In genomic region chr20:19806806-19807691, GRCh38 we compare ENCODE assay signal across 10 cellular contexts. TPM values are rescaled to one million over a fixed set of nuclear protein-coding genes. Genes with fewer than 3 reads are reported as not detected.
DNase-seq lines count a peak whose midpoint lies in the region; ATAC-seq, FAIRE-seq and TF ChIP-seq lines count a peak whose summit lies in the region.
"Had no signal": no experiment of that assay in that cellular context is flagged by ENCODE, and none has a peak within 500 bp of the region (broad histone marks: within the 10 kb centered on the region; RNA-seq: fewer than 3 reads in every experiment).

No MANE protein-coding gene starts in this region.

- no peak for TF ChIP-seq CTCF in astrocyte (IDR thresholded peaks at IDR 0.05; ENCODE audit: insufficient read depth, low read depth, low read length)
- no peak for TF ChIP-seq CTCF in left lung (IDR thresholded peaks at IDR 0.05)
- no peak for TF ChIP-seq CTCF in nephron progenitor cell (IDR thresholded peaks at IDR 0.05)

- no peak overlapping the region for H3K9ac ChIP-seq in astrocyte (ENCODE audit: low read length)

- peaks cover 16% of the 10 kb centered on the region for H3K9me3 Mint-ChIP-seq in astrocyte (ENCODE audit: unreplicated experiment)
- H3K9me3 Mint-ChIP-seq in nephron progenitor cell = peaks cover 32% of the 10 kb centered on the region
- no peaks in the 10 kb centered on the region for H3K9me3 Mint-ChIP-seq in activated naive CD8-positive, alpha-beta T cell treated with anti-CD3 and anti-CD28 coated beads, Interleukin-2, amount 50 U/mL, for 24 hours
- H3K9me3 Mint-ChIP-seq in activated T-cell treated with anti-CD3 and anti-CD28 coated beads, Interleukin-2, amount 50 U/mL, for 72 hours = no peaks in the 10 kb centered on the region

- H3K4me1 Mint-ChIP-seq in astrocyte (ENCODE audit: low read depth, unreplicated experiment) = peaks cover 22% of the 10 kb centered on the region
- H3K4me1 Mint-ChIP-seq in nephron progenitor cell = peaks cover 7% of the 10 kb centered on the region
- no peaks in the 10 kb centered on the region for H3K4me1 Mint-ChIP-seq in activated naive CD8-positive, alpha-beta T cell treated with anti-CD3 and anti-CD28 coated beads, Interleukin-2, amount 50 U/mL, for 24 hours
- no peaks in the 10 kb centered on the region for H3K4me1 Mint-ChIP-seq in activated T-cell treated with anti-CD3 and anti-CD28 coated beads, Interleukin-2, amount 50 U/mL, for 72 hours (ENCODE audit: low read depth)

- peaks cover 2% of the 10 kb centered on the region for H3K36me3 ChIP-seq in astrocyte (ENCODE audit: insufficient read depth, low read length)
- peaks cover 0 to 4% of the 10 kb centered on the region in 2 donors for H3K36me3 ChIP-seq in left lung

- H3K36me3 Mint-ChIP-seq in astrocyte (ENCODE audit: low read depth, unreplicated experiment) (peaks cover 24% of the 10 kb centered on the region), nephron progenitor cell (ENCODE audit: low read depth) (peaks cover 78% of the 10 kb centered on the region)
- no peaks in the 10 kb centered on the region for H3K36me3 Mint-ChIP-seq in activated naive CD8-positive, alpha-beta T cell treated with anti-CD3 and anti-CD28 coated beads, Interleukin-2, amount 50 U/mL, for 24 hours (ENCODE audit: low read depth)
- H3K36me3 Mint-ChIP-seq in activated T-cell treated with anti-CD3 and anti-CD28 coated beads, Interleukin-2, amount 50 U/mL, for 72 hours (ENCODE audit: insufficient read depth in 2 of 2) = no peaks in the 10 kb centered on the region

- H4K20me1 ChIP-seq in astrocyte (ENCODE audit: insufficient read depth, low read length) = no peaks in the 10 kb centered on the region

- intact Hi-C loops in left lung (cut with DNase I) = no loop called here

- no peak overlapping the region for H3K4me3 ChIP-seq in astrocyte (ENCODE audit: insufficient read depth, low read depth, low read length)
- no peak overlapping the region for H3K4me3 ChIP-seq in left lung

- H3K79me2 ChIP-seq in astrocyte (ENCODE audit: insufficient read depth, low read length) = no peaks in the 10 kb centered on the region

- H3K27ac ChIP-seq in astrocyte (ENCODE audit: low read depth, low read length) (no peak overlapping the region), left lung (peak overlapping the region in 1 of 2 donors; percentile 64)

- peak; percentile 75 for ATAC-seq in left lung
- ATAC-seq in activated naive CD8-positive, alpha-beta T cell treated with anti-CD3 and anti-CD28 coated beads, Interleukin-2, amount 50 U/mL, for 24 hours = no peak
- ATAC-seq in activated T-cell treated with anti-CD3 and anti-CD28 coated beads, Interleukin-2, amount 50 U/mL, for 72 hours (replicated peaks in 1 of 2) = no peak
- ATAC-seq: HCT116 had no signal

- no peak overlapping the region for H3K27ac Mint-ChIP-seq in astrocyte (ENCODE audit: unreplicated experiment)
- no peak overlapping the region for H3K27ac Mint-ChIP-seq in nephron progenitor cell
- no peak overlapping the region for H3K27ac Mint-ChIP-seq in activated naive CD8-positive, alpha-beta T cell treated with anti-CD3 and anti-CD28 coated beads, Interleukin-2, amount 50 U/mL, for 24 hours
- no peak overlapping the region for H3K27ac Mint-ChIP-seq in activated T-cell treated with anti-CD3 and anti-CD28 coated beads, Interleukin-2, amount 50 U/mL, for 72 hours

- DNase-seq in AML-193 (lab: John Stamatoyannopoulos, UW) (peak; percentile 12 to 20), NCI-H146 treated with DMSO at 0.1 percent for 48 hours (lab: John Stamatoyannopoulos, UW; ENCODE audit: unreplicated experiment) (peak; percentile 74), astrocyte (ENCODE audit: low read depth) (peak; percentile 81), left lung (no peak), nephron progenitor cell (no peak), globus pallidus (ENCODE audit: low spot score) (no peak)
- no peak for DNase-seq in activated naive CD8-positive, alpha-beta T cell treated with anti-CD3 and anti-CD28 coated beads, Interleukin-2, amount 50 U/mL, for 24 hours
- no peak for DNase-seq in activated T-cell treated with anti-CD3 and anti-CD28 coated beads, Interleukin-2, amount 50 U/mL, for 72 hours

- H3K4me1 ChIP-seq in astrocyte (ENCODE audit: insufficient read depth, low read length) (peaks cover 13% of the 10 kb centered on the region), left lung (peaks cover 9 to 13% of the 10 kb centered on the region in 2 donors)

- no peaks in the 10 kb centered on the region for H3K9me3 ChIP-seq in astrocyte (ENCODE audit: insufficient read depth, low read depth, low read length)
- no peaks in the 10 kb centered on the region for H3K9me3 ChIP-seq in left lung

- no peak for FAIRE-seq in astrocyte (lab: Jason Lieb, UNC)
- FAIRE-seq: GM18507 had no signal

- H3K27me3 ChIP-seq in astrocyte (ENCODE audit: insufficient read depth, low read length) (no peaks in the 10 kb centered on the region), left lung (no peaks in the 10 kb centered on the region)

- H3K4me2 ChIP-seq in astrocyte (ENCODE audit: low read length) = peak overlapping the region; percentile 6

- H3K27me3 Mint-ChIP-seq in astrocyte (ENCODE audit: low read depth, unreplicated experiment) (no peaks in the 10 kb centered on the region), nephron progenitor cell (ENCODE audit: low read depth, poor library complexity) (peaks cover 2% of the 10 kb centered on the region)
- H3K27me3 Mint-ChIP-seq in activated naive CD8-positive, alpha-beta T cell treated with anti-CD3 and anti-CD28 coated beads, Interleukin-2, amount 50 U/mL, for 24 hours = peaks cover 2% of the 10 kb centered on the region
- H3K27me3 Mint-ChIP-seq in activated T-cell treated with anti-CD3 and anti-CD28 coated beads, Interleukin-2, amount 50 U/mL, for 72 hours (ENCODE audit: low read depth) = peaks cover 7% of the 10 kb centered on the region

- H2AFZ ChIP-seq in astrocyte (ENCODE audit: low read depth, low read length) = no peak overlapping the region

- H3K4me3 Mint-ChIP-seq in astrocyte (ENCODE audit: unreplicated experiment) = no peak overlapping the region
- H3K4me3 Mint-ChIP-seq in nephron progenitor cell = no peak overlapping the region
- H3K4me3 Mint-ChIP-seq in activated naive CD8-positive, alpha-beta T cell treated with anti-CD3 and anti-CD28 coated beads, Interleukin-2, amount 50 U/mL, for 24 hours = no peak overlapping the region
- H3K4me3 Mint-ChIP-seq in activated T-cell treated with anti-CD3 and anti-CD28 coated beads, Interleukin-2, amount 50 U/mL, for 72 hours = no peak overlapping the region

RNA-seq across cellular contexts. Expression of gene RIN2, which starts 49.0 kb away (rescaled TPM):
- total RNA-seq in astrocyte (21.2 and 22.8 TPM in 2 replicates), left lung (10 to 100 TPM; 69.0 to 69.8 TPM)
- total RNA-seq in activated T-cell treated with anti-CD3 and anti-CD28 coated beads, Interleukin-2, amount 50 U/mL, for 72 hours = not detected

Comparison
In these comparisons a context has a peak if more than half of its experiments do, and no peak if none do; other contexts are left out.
1. DNase-seq: peak in AML-193 (2 of 2), NCI-H146 treated with DMSO at 0.1 percent for 48 hours (single experiment) and astrocyte (single experiment); none in left lung (0 of 2), nephron progenitor cell (single experiment), activated naive CD8-positive, alpha-beta T cell treated with anti-CD3 and anti-CD28 coated beads, Interleukin-2, amount 50 U/mL, for 24 hours (single experiment), activated T-cell treated with anti-CD3 and anti-CD28 coated beads, Interleukin-2, amount 50 U/mL, for 72 hours (0 of 2) and globus pallidus (single experiment).
2. RNA of gene RIN2, which starts 49.0 kb away (total RNA-seq): 69.0 to 69.8 TPM in left lung and 21.2 to 22.8 TPM in astrocyte; not detected in activated T-cell treated with anti-CD3 and anti-CD28 coated beads, Interleukin-2, amount 50 U/mL, for 72 hours; every median in the first group is over 10 times any median in the second.